Comparison of ENCODE assay signal across 7 cellular contexts in genomic region chr4:97110506-97110905, GRCh38.
"Had no signal": no experiment of that assay in that cellular context is flagged by ENCODE, and none has a peak within 500 bp of the region (broad histone marks: within the 10 kb centered on the region; RNA-seq: fewer than 3 reads in every experiment).

No MANE protein-coding gene starts in this region.

- H3K27ac ChIP-seq: HL-60, KMS-11 had no signal

- FAIRE-seq: HTR-8/SVneo had no signal

- DNase-seq: IMR-90, Karpas-422, KBM-7, KG1 had no signal

- H3K4me2 ChIP-seq: KMS-11 had no signal

- H3K9ac ChIP-seq: KMS-11 had no signal
